In genomic region chr9:34995288-34996060, GRCh38 we compare ENCODE assay signal across 11 cellular contexts. TPM values are rescaled to one million over a fixed set of nuclear protein-coding genes. Genes with fewer than 3 reads are reported as not detected.
A peak's percentile ranks its signal among the peaks of the same experiment; 100 is the strongest.
DNase-seq lines count a peak whose midpoint lies in the region; ATAC-seq and TF ChIP-seq lines count a peak whose summit lies in the region.
"Had no signal": no experiment of that assay in that cellular context is flagged by ENCODE, and none has a peak within 500 bp of the region (broad histone marks: within the 10 kb centered on the region; RNA-seq: fewer than 3 reads in every experiment).

No MANE protein-coding gene starts in this region.

- TF ChIP-seq POLR2A in heart left ventricle (IDR thresholded peaks at IDR 0.05) (no peak), sigmoid colon (IDR thresholded peaks at IDR 0.05) (no peak)

- peak in 2 of 4 donors; percentile 4 to 11 for ATAC-seq in heart left ventricle
- ATAC-seq in HG03108 (IDR thresholded peaks at IDR 0.05; ENCODE audit: unreplicated experiment) = no peak
- ATAC-seq in HG02759 (IDR thresholded peaks at IDR 0.05; ENCODE audit: unreplicated experiment) = no peak

- intact Hi-C loops in heart left ventricle (cut with DNase I) = loop anchor here in 1 of 10 donors (2.0 kb wide), 1 partner anchor 75 kb away; no protein-coding TSS in a partner anchor
- intact Hi-C loops in sigmoid colon (cut with DNase I) = loop anchor here (10.0 kb wide), 3 partner anchors 489 to 1259 kb away; partner anchors contain the start of genes CCDC107, GNE, RMRP and SIT1

- H3K9me3 Mint-ChIP-seq in osteocyte (ENCODE audit: unreplicated experiment) = no peaks in the 10 kb centered on the region
- H3K9me3 Mint-ChIP-seq: activated CD4-positive, alpha-beta T cell treated with anti-CD3 and anti-CD28 coated beads, Interleukin-2, amount 10 ng/mL, durations not matched to agents 24 days and 14 days had no signal

- H3K27ac Mint-ChIP-seq in osteocyte (ENCODE audit: unreplicated experiment) = no peak overlapping the region
- H3K27ac Mint-ChIP-seq: activated CD4-positive, alpha-beta T cell treated with anti-CD3 and anti-CD28 coated beads, Interleukin-2, amount 10 ng/mL, durations not matched to agents 24 days and 14 days had no signal

- TF ChIP-seq EP300 in sigmoid colon (IDR thresholded peaks at IDR 0.05) = peak in 2 of 4 donors; percentile 10 to 38

- peaks cover 5% of the 10 kb centered on the region for H3K36me3 Mint-ChIP-seq in osteocyte (ENCODE audit: unreplicated experiment)

- H3K4me1 ChIP-seq in adipocyte (ENCODE audit: control insufficient read depth, insufficient read depth, low read length) (peaks cover 79% of the 10 kb centered on the region), heart left ventricle (peaks cover 8 to 80% (median 52%) of the 10 kb centered on the region in 12 donors), sigmoid colon (peaks cover 0 to 73% (median 68%) of the 10 kb centered on the region in 4 donors)

- DNase-seq in GM13977 (ENCODE audit: low spot score) (peak; percentile 2), adipocyte (ENCODE audit: low read depth) (peak; percentile 55), heart left ventricle (peak in 1 of 5 donors; percentile 45), sigmoid colon (no peak), HT-29 (ENCODE audit: low spot score) (no peak), osteocyte (ENCODE audit: extremely low spot score, unreplicated experiment) (no peak)
- DNase-seq: activated CD4-positive, alpha-beta T cell treated with anti-CD3 and anti-CD28 coated beads, Interleukin-2, amount 10 ng/mL, durations not matched to agents 24 days and 14 days; stimulated activated CD4-positive, alpha-beta T cell treated with anti-CD3 and anti-CD28 coated beads, Interleukin-15, amount 100 ng/mL, for 24 hours had no signal

- no peaks in the 10 kb centered on the region for H3K27me3 Mint-ChIP-seq in osteocyte (ENCODE audit: unreplicated experiment)
- H3K27me3 Mint-ChIP-seq: activated CD4-positive, alpha-beta T cell treated with anti-CD3 and anti-CD28 coated beads, Interleukin-2, amount 10 ng/mL, durations not matched to agents 24 days and 14 days had no signal

- in situ Hi-C loops in GM13977 (cut with MboI; ENCODE audit: low pct_unique_long_range_greater_than_20kb, low sequenced_read_pairs, unreplicated experiment) = no loop called here

- H3K36me3 ChIP-seq in adipocyte (ENCODE audit: control insufficient read depth, insufficient read depth, low read length, severe bottlenecking) (peaks cover 16% of the 10 kb centered on the region), heart left ventricle (peaks cover 0 to 32% (median 20%) of the 10 kb centered on the region in 9 donors), sigmoid colon (peaks cover 10 to 24% (median 17%) of the 10 kb centered on the region in 4 donors)

- H3K4me3 ChIP-seq in adipocyte (ENCODE audit: low read length) (peak overlapping the region; percentile 33), heart left ventricle (peak overlapping the region in 9 of 12 donors; percentile 20 to 50 (median 34)), sigmoid colon (no peak overlapping the region)

- H3K9ac ChIP-seq in adipocyte (ENCODE audit: low read length) = peak overlapping the region; percentile 55
- H3K9ac ChIP-seq: KMS-11 had no signal

- no peak overlapping the region for H3K4me3 Mint-ChIP-seq in osteocyte (ENCODE audit: unreplicated experiment)
- H3K4me3 Mint-ChIP-seq: activated CD4-positive, alpha-beta T cell treated with anti-CD3 and anti-CD28 coated beads, Interleukin-2, amount 10 ng/mL, durations not matched to agents 24 days and 14 days had no signal

- H3K27me3 ChIP-seq in adipocyte (replicated peaks; ENCODE audit: control insufficient read depth, insufficient read depth, low read length) (no peaks in the 10 kb centered on the region), heart left ventricle (no peaks in the 10 kb centered on the region), sigmoid colon (no peaks in the 10 kb centered on the region)

- H3K9me3 ChIP-seq in adipocyte (ENCODE audit: control insufficient read depth, low read length) = no peaks in the 10 kb centered on the region
- no peaks in the 10 kb centered on the region for H3K9me3 ChIP-seq in heart left ventricle
- H3K9me3 ChIP-seq in sigmoid colon = no peaks in the 10 kb centered on the region

- 34 to 43% (median 35%) methylated on average over 7 of the region's 7 CpGs for WGBS in heart left ventricle, 4 donors
- 73 to 74% methylated on average over 7 of the region's 7 CpGs for WGBS in sigmoid colon, 2 donors

- H3K4me1 Mint-ChIP-seq in osteocyte (ENCODE audit: unreplicated experiment) = peaks cover 34% of the 10 kb centered on the region

- H3K27ac ChIP-seq in heart left ventricle = peak overlapping the region in 11 of 12 donors; percentile 89 to 99 (median 96)
- H3K27ac ChIP-seq in sigmoid colon = peak overlapping the region in 3 of 4 donors; percentile 95 to 100 (median 98)
- H3K27ac ChIP-seq: KMS-11 had no signal

- no peak for TF ChIP-seq CTCF in GM13977 (IDR thresholded peaks at IDR 0.05; ENCODE audit: extremely low read depth, insufficient read depth, missing control alignments)
- TF ChIP-seq CTCF in heart left ventricle (IDR thresholded peaks at IDR 0.05) = no peak
- TF ChIP-seq CTCF in sigmoid colon (IDR thresholded peaks at IDR 0.05) = no peak
- no peak for TF ChIP-seq CTCF in osteocyte (IDR thresholded peaks at IDR 0.05)

RNA-seq across cellular contexts. Expression of gene DNAJB5, which starts 5.9 kb away (rescaled TPM):
- total RNA-seq in heart left ventricle (100 to 1,000 TPM in 3 of 9 donors, 10 to 100 TPM in 6; 33.6 to 134 (median 88.5) TPM), sigmoid colon (10 to 100 TPM; 27.8 to 58.7 (median 56.2) TPM), osteocyte (6.8 TPM in 2 replicates)
- polyA plus RNA-seq in heart left ventricle (100 to 1,000 TPM in 1 of 2 donors, 10 to 100 TPM in 1; 75.5 to 166 TPM), sigmoid colon (1 to 10 TPM in 2 of 3 donors, under 1 TPM in 1; 0.92 to 7.1 (median 2.4) TPM)
- total RNA-seq in HT-29 (2014; rRNA removed; shearing (Covaris generic)) = 2.1 and 3.7 TPM in 2 replicates

RNA-seq across cellular contexts. Expression of gene PHF24, which starts 37.4 kb away (rescaled TPM):
- 1 to 10 TPM in 1 of 9 donors, under 1 TPM in 7, not detected in 1; 0.07 to 2.2 (median 0.35) TPM for total RNA-seq in heart left ventricle
- polyA plus RNA-seq in heart left ventricle = under 1 TPM; 0.06 to 0.11 TPM
- total RNA-seq in sigmoid colon = 1 to 10 TPM in 2 of 4 donors, under 1 TPM in 2; 0.66 to 2.2 (median 0.87) TPM
- polyA plus RNA-seq in sigmoid colon = under 1 TPM in 2 of 3 donors, not detected in 1; under 0.01 to 0.60 TPM
- not detected in 2 replicates for total RNA-seq in HT-29 (2014; rRNA removed; shearing (Covaris generic))
- not detected in 2 replicates for total RNA-seq in osteocyte

Comparison
In these comparisons a context has a peak if more than half of its experiments do, and no peak if none do; other contexts are left out.
1. DNase-seq: peak in GM13977 (single experiment) and adipocyte (single experiment); none in sigmoid colon (single experiment), HT-29 (single experiment) and osteocyte (single experiment).
2. H3K4me3 ChIP-seq: peak in adipocyte (single experiment) and heart left ventricle (9 of 12); none in sigmoid colon (0 of 4).